2 cellular contexts compared by ENCODE assay signal in genomic region chr2:219308142-219309093, GRCh38.
TF ChIP-seq lines count a peak whose summit lies in the region.

No MANE protein-coding gene starts in this region.

TF ChIP-seq in HCT116, 20 proteins besides CTCF, POLR2A, EP300 and RAD21 (continued from another document):
- TF ChIP-seq REST (IDR thresholded peaks at IDR 0.05; ENCODE audit: low read depth), result peak; percentile 98
- peak; percentile 82 for TF ChIP-seq FOSL1 (IDR thresholded peaks at IDR 0.05; ENCODE audit: low read depth)
TF ChIP-seq in HCT116: peak in this region for 3.

TF ChIP-seq in PFSK-1, 5 proteins besides CTCF, POLR2A, EP300 and RAD21 (continued from another document):
- peak; percentile 99 for TF ChIP-seq REST (IDR thresholded peaks at IDR 0.05; ENCODE audit: insufficient read depth in 1 of 2, low read depth in 2 of 2, low read length in 2 of 2)
- no peak for TF ChIP-seq FOXP2 (optimal IDR thresholded peaks at IDR 0.05; ENCODE audit: borderline replicate concordance, extremely low read depth, extremely low read length, insufficient read depth)
- no peak for TF ChIP-seq TAF1 (IDR thresholded peaks at IDR 0.05; ENCODE audit: borderline replicate concordance, insufficient read depth, low read length)
- 0 out of 2 replicates have a peak, but pooled peaks have one; percentile 42 for TF ChIP-seq SIN3A (IDR thresholded peaks at IDR 0.05; ENCODE audit: borderline replicate concordance, insufficient read depth, low read length)
